ENCODE assay signal across 8 cellular contexts in the genomic region with DNA sequence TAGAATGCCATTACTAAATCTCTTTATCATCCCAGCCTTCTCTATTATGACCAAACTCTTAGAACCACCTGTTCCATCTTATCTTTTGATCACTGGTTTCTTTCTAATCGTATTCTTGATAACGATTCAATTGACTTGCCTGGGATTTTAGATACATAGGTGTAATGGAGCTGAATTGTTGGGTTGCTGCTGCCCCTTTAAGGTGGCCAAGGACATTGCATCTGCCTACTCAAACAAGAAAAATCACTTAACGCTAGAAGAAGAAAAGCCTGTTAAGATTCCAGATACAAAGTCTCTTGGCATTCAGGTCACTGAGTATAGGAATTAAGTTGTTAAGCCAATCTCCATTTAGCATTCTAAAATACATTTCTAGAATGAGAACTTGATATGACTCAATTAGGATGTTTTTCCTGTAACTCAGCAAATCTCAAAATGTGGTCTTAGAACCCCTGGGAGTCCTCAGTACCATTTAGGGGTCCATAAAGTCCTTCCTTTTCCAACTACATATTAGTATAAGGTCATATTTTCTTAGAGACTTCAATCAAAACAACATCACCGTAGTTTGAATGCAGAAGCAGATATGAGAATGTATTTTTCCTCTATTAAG. TPM values are rescaled to one million over a fixed set of nuclear protein-coding genes. Genes with fewer than 3 reads are reported as not detected.
DNase-seq lines count a peak whose midpoint lies in the region; ATAC-seq, FAIRE-seq and TF ChIP-seq lines count a peak whose summit lies in the region.

No MANE protein-coding gene starts in this region.

- DNase-seq in G401 (ENCODE audit: low spot score) (peak; percentile 24), HT1080 (ENCODE audit: low read depth) (peak; percentile 64), RCC 7860 (ENCODE audit: low spot score) (no peak), epithelial cell of proximal tubule (ENCODE audit: low read depth) (peak; percentile 30), myocyte (ENCODE audit: low read depth) (peak; percentile 49), OCI-M2 (lab: John Stamatoyannopoulos, UW; ENCODE audit: unreplicated experiment) (no peak)

- FAIRE-seq in RCC 7860 (lab: Jason Lieb, UNC) = peak; percentile 59

- TF ChIP-seq CTCF in epithelial cell of proximal tubule (conservative IDR thresholded peaks at IDR 0.05; ENCODE audit: low read depth, low read length) = peak; percentile 81

- in situ Hi-C loops in G401 (cut with HindIII; ENCODE audit: low sequenced_read_pairs) = no loop called here

- ATAC-seq in HG02970 (IDR thresholded peaks at IDR 0.05; ENCODE audit: low FRiP score, unreplicated experiment) (no peak), GM21528 (IDR thresholded peaks at IDR 0.05; ENCODE audit: low FRiP score, unreplicated experiment) (no peak)

- no peak overlapping the region for H3K4me3 ChIP-seq in epithelial cell of proximal tubule (ENCODE audit: low read depth, low read length)

RNA-seq across cellular contexts. Expression of gene NEXN, which starts 12.4 kb away (rescaled TPM):
- 2.5 and 3.3 TPM in 2 replicates for total RNA-seq in G401 (2014; rRNA removed; shearing (Covaris generic))
- 2.6 and 4.2 TPM in 2 replicates for total RNA-seq in HT1080 (2014; rRNA removed; shearing (Covaris generic))
- 1.7 and 2.8 TPM in 2 replicates for polyA plus RNA-seq in HT1080 (2015; cell fraction: cytosol; rRNA removed)
- polyA plus RNA-seq in HT1080 (2015; cell fraction: nucleus; rRNA removed) = 4.3 and 5.1 TPM in 2 replicates
- total RNA-seq in epithelial cell of proximal tubule (13.5 and 17.2 TPM in 2 replicates), myocyte (100 and 144 TPM in 2 replicates)
- polyA plus RNA-seq in myocyte (2012) = 76.9 TPM

Comparison
In these comparisons a context has a peak if more than half of its experiments do, and no peak if none do; other contexts are left out.
1. DNase-seq: peak in G401 (single experiment), HT1080 (single experiment), epithelial cell of proximal tubule (single experiment) and myocyte (single experiment); none in RCC 7860 (single experiment) and OCI-M2 (single experiment).